In the genomic region with DNA sequence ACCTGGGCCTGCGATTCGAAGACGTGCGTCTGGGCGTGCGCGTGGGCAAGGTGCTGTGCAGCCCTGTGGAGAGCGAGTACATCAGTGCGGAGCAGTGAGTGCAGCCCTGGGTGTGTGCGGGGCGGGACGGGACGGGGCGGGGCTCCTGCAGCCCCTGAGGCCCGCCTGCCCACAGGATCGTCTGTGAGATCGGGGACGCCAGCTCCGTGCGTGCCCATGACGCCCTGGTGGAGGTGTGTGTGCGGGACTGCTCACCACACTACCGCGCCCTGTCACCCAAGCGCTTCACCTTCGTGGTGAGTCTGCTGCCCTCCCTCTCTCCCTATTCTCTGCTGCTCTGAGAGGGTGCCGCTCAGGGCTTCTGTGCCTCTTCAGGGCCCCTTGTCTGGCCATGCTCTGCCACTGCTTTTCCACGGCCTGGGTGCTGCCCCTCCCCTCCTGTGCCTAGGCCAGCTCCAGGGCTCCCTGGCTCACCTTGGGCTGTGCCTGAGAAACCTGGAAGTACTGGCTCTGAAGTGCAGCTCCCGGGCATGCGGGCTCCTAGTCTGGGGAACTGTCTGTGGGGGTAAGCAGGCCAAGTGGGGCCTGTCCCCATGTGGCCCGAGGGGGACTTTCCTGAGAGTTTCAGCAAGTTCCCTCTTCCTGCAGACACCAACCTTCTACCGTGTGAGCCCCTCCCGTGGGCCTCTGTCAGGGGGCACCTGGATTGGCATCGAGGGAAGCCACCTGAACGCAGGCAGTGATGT, we compare ENCODE assay signal across 1 cellular context.
TF ChIP-seq lines count a peak whose summit lies in the region.

No MANE protein-coding gene starts in this region.

TF ChIP-seq in GM12878, 131 proteins besides CTCF, POLR2A, EP300 and RAD21 (continued from another document and continues in another):
- TF ChIP-seq, protein P1, sequence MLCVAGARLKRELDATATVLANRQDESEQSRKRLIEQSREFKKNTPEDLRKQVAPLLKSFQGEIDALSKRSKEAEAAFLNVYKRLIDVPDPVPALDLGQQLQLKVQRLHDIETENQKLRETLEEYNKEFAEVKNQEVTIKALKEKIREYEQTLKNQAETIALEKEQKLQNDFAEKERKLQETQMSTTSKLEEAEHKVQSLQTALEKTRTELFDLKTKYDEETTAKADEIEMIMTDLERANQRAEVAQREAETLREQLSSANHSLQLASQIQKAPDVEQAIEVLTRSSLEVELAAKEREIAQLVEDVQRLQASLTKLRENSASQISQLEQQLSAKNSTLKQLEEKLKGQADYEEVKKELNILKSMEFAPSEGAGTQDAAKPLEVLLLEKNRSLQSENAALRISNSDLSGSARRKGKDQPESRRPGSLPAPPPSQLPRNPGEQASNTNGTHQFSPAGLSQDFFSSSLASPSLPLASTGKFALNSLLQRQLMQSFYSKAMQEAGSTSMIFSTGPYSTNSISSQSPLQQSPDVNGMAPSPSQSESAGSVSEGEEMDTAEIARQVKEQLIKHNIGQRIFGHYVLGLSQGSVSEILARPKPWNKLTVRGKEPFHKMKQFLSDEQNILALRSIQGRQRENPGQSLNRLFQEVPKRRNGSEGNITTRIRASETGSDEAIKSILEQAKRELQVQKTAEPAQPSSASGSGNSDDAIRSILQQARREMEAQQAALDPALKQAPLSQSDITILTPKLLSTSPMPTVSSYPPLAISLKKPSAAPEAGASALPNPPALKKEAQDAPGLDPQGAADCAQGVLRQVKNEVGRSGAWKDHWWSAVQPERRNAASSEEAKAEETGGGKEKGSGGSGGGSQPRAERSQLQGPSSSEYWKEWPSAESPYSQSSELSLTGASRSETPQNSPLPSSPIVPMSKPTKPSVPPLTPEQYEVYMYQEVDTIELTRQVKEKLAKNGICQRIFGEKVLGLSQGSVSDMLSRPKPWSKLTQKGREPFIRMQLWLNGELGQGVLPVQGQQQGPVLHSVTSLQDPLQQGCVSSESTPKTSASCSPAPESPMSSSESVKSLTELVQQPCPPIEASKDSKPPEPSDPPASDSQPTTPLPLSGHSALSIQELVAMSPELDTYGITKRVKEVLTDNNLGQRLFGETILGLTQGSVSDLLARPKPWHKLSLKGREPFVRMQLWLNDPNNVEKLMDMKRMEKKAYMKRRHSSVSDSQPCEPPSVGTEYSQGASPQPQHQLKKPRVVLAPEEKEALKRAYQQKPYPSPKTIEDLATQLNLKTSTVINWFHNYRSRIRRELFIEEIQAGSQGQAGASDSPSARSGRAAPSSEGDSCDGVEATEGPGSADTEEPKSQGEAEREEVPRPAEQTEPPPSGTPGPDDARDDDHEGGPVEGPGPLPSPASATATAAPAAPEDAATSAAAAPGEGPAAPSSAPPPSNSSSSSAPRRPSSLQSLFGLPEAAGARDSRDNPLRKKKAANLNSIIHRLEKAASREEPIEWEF (IDR thresholded peaks at IDR 0.05; ENCODE audit: insufficient replicate concordance, low read depth, low read length): no peak
- no peak for TF ChIP-seq JUND (IDR thresholded peaks at IDR 0.05; ENCODE audit: low read depth, low read length)
- no peak for TF ChIP-seq CHD1 (IDR thresholded peaks at IDR 0.05; ENCODE audit: low read depth, low read length)
- no peak for TF ChIP-seq MTA2 (IDR thresholded peaks at IDR 0.05; ENCODE audit: low read depth)
- TF ChIP-seq CBX3 (IDR thresholded peaks at IDR 0.05; ENCODE audit: borderline replicate concordance, low read depth): no peak
- TF ChIP-seq POLR2AphosphoS5 (IDR thresholded peaks at IDR 0.05; ENCODE audit: low read length): no peak
- TF ChIP-seq, protein P2, sequence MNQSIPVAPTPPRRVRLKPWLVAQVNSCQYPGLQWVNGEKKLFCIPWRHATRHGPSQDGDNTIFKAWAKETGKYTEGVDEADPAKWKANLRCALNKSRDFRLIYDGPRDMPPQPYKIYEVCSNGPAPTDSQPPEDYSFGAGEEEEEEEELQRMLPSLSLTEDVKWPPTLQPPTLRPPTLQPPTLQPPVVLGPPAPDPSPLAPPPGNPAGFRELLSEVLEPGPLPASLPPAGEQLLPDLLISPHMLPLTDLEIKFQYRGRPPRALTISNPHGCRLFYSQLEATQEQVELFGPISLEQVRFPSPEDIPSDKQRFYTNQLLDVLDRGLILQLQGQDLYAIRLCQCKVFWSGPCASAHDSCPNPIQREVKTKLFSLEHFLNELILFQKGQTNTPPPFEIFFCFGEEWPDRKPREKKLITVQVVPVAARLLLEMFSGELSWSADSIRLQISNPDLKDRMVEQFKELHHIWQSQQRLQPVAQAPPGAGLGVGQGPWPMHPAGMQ (IDR thresholded peaks at IDR 0.05; ENCODE audit: borderline replicate concordance): no peak
- TF ChIP-seq FOXM1 (IDR thresholded peaks at IDR 0.05; ENCODE audit: low read depth, low read length): no peak
- TF ChIP-seq ZNF24 (IDR thresholded peaks at IDR 0.05): no peak
- no peak for TF ChIP-seq MYB (IDR thresholded peaks at IDR 0.05; ENCODE audit: borderline replicate concordance, low read depth, low read length)
- TF ChIP-seq PML (IDR thresholded peaks at IDR 0.05; ENCODE audit: low read length): no peak
- TF ChIP-seq, protein P3, sequence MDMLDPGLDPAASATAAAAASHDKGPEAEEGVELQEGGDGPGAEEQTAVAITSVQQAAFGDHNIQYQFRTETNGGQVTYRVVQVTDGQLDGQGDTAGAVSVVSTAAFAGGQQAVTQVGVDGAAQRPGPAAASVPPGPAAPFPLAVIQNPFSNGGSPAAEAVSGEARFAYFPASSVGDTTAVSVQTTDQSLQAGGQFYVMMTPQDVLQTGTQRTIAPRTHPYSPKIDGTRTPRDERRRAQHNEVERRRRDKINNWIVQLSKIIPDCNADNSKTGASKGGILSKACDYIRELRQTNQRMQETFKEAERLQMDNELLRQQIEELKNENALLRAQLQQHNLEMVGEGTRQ (IDR thresholded peaks at IDR 0.05; ENCODE audit: borderline replicate concordance, low read depth, low read length): no peak
- 0 out of 2 replicates have a peak, but pooled peaks have one; percentile 51 for TF ChIP-seq GATAD2B (conservative IDR thresholded peaks at IDR 0.05; ENCODE audit: low read depth)
- TF ChIP-seq, protein P4, sequence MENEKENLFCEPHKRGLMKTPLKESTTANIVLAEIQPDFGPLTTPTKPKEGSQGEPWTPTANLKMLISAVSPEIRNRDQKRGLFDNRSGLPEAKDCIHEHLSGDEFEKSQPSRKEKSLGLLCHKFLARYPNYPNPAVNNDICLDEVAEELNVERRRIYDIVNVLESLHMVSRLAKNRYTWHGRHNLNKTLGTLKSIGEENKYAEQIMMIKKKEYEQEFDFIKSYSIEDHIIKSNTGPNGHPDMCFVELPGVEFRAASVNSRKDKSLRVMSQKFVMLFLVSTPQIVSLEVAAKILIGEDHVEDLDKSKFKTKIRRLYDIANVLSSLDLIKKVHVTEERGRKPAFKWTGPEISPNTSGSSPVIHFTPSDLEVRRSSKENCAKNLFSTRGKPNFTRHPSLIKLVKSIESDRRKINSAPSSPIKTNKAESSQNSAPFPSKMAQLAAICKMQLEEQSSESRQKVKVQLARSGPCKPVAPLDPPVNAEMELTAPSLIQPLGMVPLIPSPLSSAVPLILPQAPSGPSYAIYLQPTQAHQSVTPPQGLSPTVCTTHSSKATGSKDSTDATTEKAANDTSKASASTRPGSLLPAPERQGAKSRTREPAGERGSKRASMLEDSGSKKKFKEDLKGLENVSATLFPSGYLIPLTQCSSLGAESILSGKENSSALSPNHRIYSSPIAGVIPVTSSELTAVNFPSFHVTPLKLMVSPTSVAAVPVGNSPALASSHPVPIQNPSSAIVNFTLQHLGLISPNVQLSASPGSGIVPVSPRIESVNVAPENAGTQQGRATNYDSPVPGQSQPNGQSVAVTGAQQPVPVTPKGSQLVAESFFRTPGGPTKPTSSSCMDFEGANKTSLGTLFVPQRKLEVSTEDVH (IDR thresholded peaks at IDR 0.05; ENCODE audit: low read depth, partially characterized antibody): no peak
- TF ChIP-seq, protein P5, sequence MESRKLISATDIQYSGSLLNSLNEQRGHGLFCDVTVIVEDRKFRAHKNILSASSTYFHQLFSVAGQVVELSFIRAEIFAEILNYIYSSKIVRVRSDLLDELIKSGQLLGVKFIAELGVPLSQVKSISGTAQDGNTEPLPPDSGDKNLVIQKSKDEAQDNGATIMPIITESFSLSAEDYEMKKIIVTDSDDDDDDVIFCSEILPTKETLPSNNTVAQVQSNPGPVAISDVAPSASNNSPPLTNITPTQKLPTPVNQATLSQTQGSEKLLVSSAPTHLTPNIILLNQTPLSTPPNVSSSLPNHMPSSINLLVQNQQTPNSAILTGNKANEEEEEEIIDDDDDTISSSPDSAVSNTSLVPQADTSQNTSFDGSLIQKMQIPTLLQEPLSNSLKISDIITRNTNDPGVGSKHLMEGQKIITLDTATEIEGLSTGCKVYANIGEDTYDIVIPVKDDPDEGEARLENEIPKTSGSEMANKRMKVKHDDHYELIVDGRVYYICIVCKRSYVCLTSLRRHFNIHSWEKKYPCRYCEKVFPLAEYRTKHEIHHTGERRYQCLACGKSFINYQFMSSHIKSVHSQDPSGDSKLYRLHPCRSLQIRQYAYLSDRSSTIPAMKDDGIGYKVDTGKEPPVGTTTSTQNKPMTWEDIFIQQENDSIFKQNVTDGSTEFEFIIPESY (IDR thresholded peaks at IDR 0.05): no peak
- TF ChIP-seq, protein P6, sequence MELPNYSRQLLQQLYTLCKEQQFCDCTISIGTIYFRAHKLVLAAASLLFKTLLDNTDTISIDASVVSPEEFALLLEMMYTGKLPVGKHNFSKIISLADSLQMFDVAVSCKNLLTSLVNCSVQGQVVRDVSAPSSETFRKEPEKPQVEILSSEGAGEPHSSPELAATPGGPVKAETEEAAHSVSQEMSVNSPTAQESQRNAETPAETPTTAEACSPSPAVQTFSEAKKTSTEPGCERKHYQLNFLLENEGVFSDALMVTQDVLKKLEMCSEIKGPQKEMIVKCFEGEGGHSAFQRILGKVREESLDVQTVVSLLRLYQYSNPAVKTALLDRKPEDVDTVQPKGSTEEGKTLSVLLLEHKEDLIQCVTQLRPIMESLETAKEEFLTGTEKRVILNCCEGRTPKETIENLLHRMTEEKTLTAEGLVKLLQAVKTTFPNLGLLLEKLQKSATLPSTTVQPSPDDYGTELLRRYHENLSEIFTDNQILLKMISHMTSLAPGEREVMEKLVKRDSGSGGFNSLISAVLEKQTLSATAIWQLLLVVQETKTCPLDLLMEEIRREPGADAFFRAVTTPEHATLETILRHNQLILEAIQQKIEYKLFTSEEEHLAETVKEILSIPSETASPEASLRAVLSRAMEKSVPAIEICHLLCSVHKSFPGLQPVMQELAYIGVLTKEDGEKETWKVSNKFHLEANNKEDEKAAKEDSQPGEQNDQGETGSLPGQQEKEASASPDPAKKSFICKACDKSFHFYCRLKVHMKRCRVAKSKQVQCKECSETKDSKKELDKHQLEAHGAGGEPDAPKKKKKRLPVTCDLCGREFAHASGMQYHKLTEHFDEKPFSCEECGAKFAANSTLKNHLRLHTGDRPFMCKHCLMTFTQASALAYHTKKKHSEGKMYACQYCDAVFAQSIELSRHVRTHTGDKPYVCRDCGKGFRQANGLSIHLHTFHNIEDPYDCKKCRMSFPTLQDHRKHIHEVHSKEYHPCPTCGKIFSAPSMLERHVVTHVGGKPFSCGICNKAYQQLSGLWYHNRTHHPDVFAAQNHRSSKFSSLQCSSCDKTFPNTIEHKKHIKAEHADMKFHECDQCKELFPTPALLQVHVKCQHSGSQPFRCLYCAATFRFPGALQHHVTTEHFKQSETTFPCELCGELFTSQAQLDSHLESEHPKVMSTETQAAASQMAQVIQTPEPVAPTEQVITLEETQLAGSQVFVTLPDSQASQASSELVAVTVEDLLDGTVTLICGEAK (IDR thresholded peaks at IDR 0.05; ENCODE audit: borderline replicate concordance): no peak
- TF ChIP-seq, protein P7, sequence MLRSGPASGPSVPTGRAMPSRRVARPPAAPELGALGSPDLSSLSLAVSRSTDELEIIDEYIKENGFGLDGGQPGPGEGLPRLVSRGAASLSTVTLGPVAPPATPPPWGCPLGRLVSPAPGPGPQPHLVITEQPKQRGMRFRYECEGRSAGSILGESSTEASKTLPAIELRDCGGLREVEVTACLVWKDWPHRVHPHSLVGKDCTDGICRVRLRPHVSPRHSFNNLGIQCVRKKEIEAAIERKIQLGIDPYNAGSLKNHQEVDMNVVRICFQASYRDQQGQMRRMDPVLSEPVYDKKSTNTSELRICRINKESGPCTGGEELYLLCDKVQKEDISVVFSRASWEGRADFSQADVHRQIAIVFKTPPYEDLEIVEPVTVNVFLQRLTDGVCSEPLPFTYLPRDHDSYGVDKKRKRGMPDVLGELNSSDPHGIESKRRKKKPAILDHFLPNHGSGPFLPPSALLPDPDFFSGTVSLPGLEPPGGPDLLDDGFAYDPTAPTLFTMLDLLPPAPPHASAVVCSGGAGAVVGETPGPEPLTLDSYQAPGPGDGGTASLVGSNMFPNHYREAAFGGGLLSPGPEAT (IDR thresholded peaks at IDR 0.05; ENCODE audit: low read depth): peak; percentile 70
- TF ChIP-seq POLR2AphosphoS2 (IDR thresholded peaks at IDR 0.05; ENCODE audit: low read depth, low read length): no peak
- TF ChIP-seq IKZF2 (IDR thresholded peaks at IDR 0.05): peak in 1 of 2 experiments; percentile 35; a peak in 2 of 4 replicates
- no peak for TF ChIP-seq HDAC2 (IDR thresholded peaks at IDR 0.05)
- TF ChIP-seq STAT3 (IDR thresholded peaks at IDR 0.05; ENCODE audit: low read depth, low read length): no peak
- no peak for TF ChIP-seq NFIC (IDR thresholded peaks at IDR 0.05; ENCODE audit: low read depth, low read length)
- TF ChIP-seq SUZ12 (IDR thresholded peaks at IDR 0.05; ENCODE audit: unreplicated experiment): no peak
- no peak for TF ChIP-seq RBBP5 (conservative IDR thresholded peaks at IDR 0.05)
- TF ChIP-seq HDAC6 (IDR thresholded peaks at IDR 0.05; ENCODE audit: unreplicated experiment): no peak
- TF ChIP-seq KAT2A (conservative IDR thresholded peaks at IDR 0.05; ENCODE audit: control insufficient read depth, low read depth, low read length): no peak
- TF ChIP-seq TCF12 (IDR thresholded peaks at IDR 0.05; ENCODE audit: low read depth, low read length): no peak
- no peak for TF ChIP-seq RAD51 (IDR thresholded peaks at IDR 0.05)
- TF ChIP-seq, protein P8, sequence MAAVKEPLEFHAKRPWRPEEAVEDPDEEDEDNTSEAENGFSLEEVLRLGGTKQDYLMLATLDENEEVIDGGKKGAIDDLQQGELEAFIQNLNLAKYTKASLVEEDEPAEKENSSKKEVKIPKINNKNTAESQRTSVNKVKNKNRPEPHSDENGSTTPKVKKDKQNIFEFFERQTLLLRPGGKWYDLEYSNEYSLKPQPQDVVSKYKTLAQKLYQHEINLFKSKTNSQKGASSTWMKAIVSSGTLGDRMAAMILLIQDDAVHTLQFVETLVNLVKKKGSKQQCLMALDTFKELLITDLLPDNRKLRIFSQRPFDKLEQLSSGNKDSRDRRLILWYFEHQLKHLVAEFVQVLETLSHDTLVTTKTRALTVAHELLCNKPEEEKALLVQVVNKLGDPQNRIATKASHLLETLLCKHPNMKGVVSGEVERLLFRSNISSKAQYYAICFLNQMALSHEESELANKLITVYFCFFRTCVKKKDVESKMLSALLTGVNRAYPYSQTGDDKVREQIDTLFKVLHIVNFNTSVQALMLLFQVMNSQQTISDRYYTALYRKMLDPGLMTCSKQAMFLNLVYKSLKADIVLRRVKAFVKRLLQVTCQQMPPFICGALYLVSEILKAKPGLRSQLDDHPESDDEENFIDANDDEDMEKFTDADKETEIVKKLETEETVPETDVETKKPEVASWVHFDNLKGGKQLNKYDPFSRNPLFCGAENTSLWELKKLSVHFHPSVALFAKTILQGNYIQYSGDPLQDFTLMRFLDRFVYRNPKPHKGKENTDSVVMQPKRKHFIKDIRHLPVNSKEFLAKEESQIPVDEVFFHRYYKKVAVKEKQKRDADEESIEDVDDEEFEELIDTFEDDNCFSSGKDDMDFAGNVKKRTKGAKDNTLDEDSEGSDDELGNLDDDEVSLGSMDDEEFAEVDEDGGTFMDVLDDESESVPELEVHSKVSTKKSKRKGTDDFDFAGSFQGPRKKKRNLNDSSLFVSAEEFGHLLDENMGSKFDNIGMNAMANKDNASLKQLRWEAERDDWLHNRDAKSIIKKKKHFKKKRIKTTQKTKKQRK (IDR thresholded peaks at IDR 0.05; ENCODE audit: low read depth, low read length): no peak
- no peak for TF ChIP-seq BMI1 (IDR thresholded peaks at IDR 0.05; ENCODE audit: borderline replicate concordance)
- TF ChIP-seq SMC3 (IDR thresholded peaks at IDR 0.05; ENCODE audit: borderline replicate concordance, low read length): no peak
- TF ChIP-seq TARDBP (IDR thresholded peaks at IDR 0.05; ENCODE audit: borderline replicate concordance): no peak
